In genomic region chr16:50315346-50315997, GRCh38 we compare ENCODE assay signal across 1 cellular context.
TF ChIP-seq lines count a peak whose summit lies in the region.

No MANE protein-coding gene starts in this region.

TF ChIP-seq in GM12878, 131 proteins besides CTCF, POLR2A, EP300 and RAD21:
- TF ChIP-seq SMARCA5 (IDR thresholded peaks at IDR 0.05) (no peak), BMI1 (IDR thresholded peaks at IDR 0.05; ENCODE audit: borderline replicate concordance) (no peak), LARP7 (IDR thresholded peaks at IDR 0.05) (no peak), BCL3 (IDR thresholded peaks at IDR 0.05; ENCODE audit: borderline replicate concordance, insufficient read depth, low read depth, low read length, poor library complexity, severe bottlenecking) (no peak), PML (IDR thresholded peaks at IDR 0.05; ENCODE audit: low read length) (no peak), TCF3 (IDR thresholded peaks at IDR 0.05; ENCODE audit: borderline replicate concordance, insufficient read depth, low read depth, low read length) (no peak), SP1 (IDR thresholded peaks at IDR 0.05; ENCODE audit: low read depth, low read length) (no peak), ZBTB33 (IDR thresholded peaks at IDR 0.05) (no peak), HDGF (IDR thresholded peaks at IDR 0.05) (no peak), MXI1 (IDR thresholded peaks at IDR 0.05; ENCODE audit: low read depth, low read length) (no peak), DPF2 (IDR thresholded peaks at IDR 0.05) (no peak), NR2F1 (conservative IDR thresholded peaks at IDR 0.05) (no peak), USF2 (IDR thresholded peaks at IDR 0.05; ENCODE audit: borderline replicate concordance, low read depth, low read length) (no peak), EZH2 (IDR thresholded peaks at IDR 0.05; ENCODE audit: borderline replicate concordance, control insufficient read depth, low read depth, low read length) (no peak), KDM1A (IDR thresholded peaks at IDR 0.05; ENCODE audit: borderline replicate concordance) (no peak), MYB (IDR thresholded peaks at IDR 0.05; ENCODE audit: borderline replicate concordance, low read depth, low read length) (no peak), ZNF592 (IDR thresholded peaks at IDR 0.05) (no peak)
